In the genomic region with DNA sequence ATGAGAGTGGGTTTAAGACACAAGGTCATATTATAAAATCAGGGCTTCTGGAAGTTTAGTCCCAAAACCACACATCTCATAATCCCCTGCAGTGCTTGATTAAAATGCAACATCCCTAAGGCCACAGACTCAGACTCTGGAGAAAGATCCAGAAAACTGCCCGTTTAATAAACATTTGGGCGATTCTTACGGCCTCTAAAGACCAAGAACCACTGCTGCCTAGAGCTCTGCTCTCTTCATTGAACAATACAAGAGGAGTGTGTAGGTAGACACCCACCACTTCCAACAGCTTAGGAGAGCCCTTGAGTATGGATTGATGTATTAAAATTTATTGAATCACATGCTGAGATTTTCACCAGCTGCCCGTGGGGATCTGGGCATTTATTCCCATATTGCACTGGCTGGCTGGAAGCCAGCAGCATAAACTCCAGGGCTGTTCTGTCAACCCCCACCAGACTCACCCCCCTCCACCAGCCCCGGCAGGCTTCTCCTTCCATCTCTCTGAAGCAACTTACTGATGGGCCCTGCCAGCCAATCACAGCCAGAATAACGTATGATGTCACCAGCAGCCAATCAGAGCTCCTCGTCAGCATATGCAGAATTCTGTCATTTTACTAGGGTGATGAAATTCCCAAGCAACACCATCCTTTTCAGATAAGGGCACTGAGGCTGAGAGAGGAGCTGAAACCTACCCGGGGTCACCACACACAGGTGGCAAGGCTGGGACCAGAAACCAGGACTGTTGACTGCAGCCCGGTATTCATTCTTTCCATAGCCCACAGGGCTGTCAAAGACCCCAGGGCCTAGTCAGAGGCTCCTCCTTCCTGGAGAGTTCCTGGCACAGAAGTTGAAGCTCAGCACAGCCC, we compare ENCODE assay signal across 9 cellular contexts. TPM values are rescaled to one million over a fixed set of nuclear protein-coding genes. Genes with fewer than 3 reads are reported as not detected.
DNase-seq lines count a peak whose midpoint lies in the region; ATAC-seq, FAIRE-seq and TF ChIP-seq lines count a peak whose summit lies in the region.
"Had no signal": no experiment of that assay in that cellular context is flagged by ENCODE, and none has a peak within 500 bp of the region (broad histone marks: within the 10 kb centered on the region; RNA-seq: fewer than 3 reads in every experiment).

No MANE protein-coding gene starts in this region.

- H3K27ac Mint-ChIP-seq in stimulated activated effector memory CD8-positive, alpha-beta T cell treated with anti-CD3 and anti-CD28 coated beads, Interleukin-12 subunit alpha, Interleukin-12 subunit beta, amount 100 ng/mL, for 72 hours = no peak overlapping the region
- H3K27ac Mint-ChIP-seq: stimulated activated naive B cell treated with anti-CD40 and anti-IgM and Interleukin-4, amounts not matched to agents 10 μg/mL and 1 μg/mL and 100 μg/mL, for 72 hours had no signal

- H3K9me3 ChIP-seq in GM23248 (ENCODE audit: low read depth) (no peaks in the 10 kb centered on the region), GM12878 (replicated peaks; ENCODE audit: control insufficient read depth, insufficient read depth, low read length) (no peaks in the 10 kb centered on the region)

- CTCF ChIA-PET in GM12878 (lab: Yijun Ruan, JAX) = interaction anchor here (1.0 to 8.2 kb wide), 9 partner anchors 12 to 163 kb away, joined by 3 to 188 read pairs (median 37); a partner anchor contains a TSS

- RAD21 ChIA-PET in GM12878 (lab: Charles Lee; ENCODE audit: unreplicated experiment) = interaction anchor here (1.0 to 7.3 kb wide), 3 partner anchors 52 to 153 kb away, joined by 5 to 96 read pairs (median 58); no protein-coding TSS in a partner anchor

- intact Hi-C loops in GM12878 (cut with micrococcal nuclease; ENCODE audit: unreplicated experiment) = no loop called here

- H4K20me1 ChIP-seq in GM23248 (ENCODE audit: insufficient read depth) = no peaks in the 10 kb centered on the region
- no peaks in the 10 kb centered on the region for H4K20me1 ChIP-seq in GM12878 (ENCODE audit: control insufficient read depth, insufficient read depth)

- no TSS peak for BruUV-seq in GM12878 (replicated peaks; lab: Mats Ljungman, UMichigan)

- peak; percentile 27 for FAIRE-seq in GM12878 (lab: Jason Lieb, UNC)

- H3K27ac ChIP-seq in GM23248 = peak overlapping the region; percentile 75
- no peak overlapping the region for H3K27ac ChIP-seq in GM12878 (ENCODE audit: control insufficient read depth, insufficient read depth)

- in situ Hi-C loops in ACHN (cut with HindIII; ENCODE audit: low pct_ligation_motif_present, low pct_unique_long_range_greater_than_20kb, low sequenced_read_pairs) = no loop called here
- in situ Hi-C loops in GM23248 (cut with MboI) = loop anchor here (10.0 kb wide), 1 partner anchor 65 kb away; no protein-coding TSS in a partner anchor
- in situ Hi-C loops in GM12878 (cut with MboI) = no loop called here

- TF ChIP-seq POLR2A in GM12878 (IDR thresholded peaks at IDR 0.05; ENCODE audit: low read depth, low read length) = no peak

- no peaks in the 10 kb centered on the region for H3K4me1 Mint-ChIP-seq in stimulated activated effector memory CD8-positive, alpha-beta T cell treated with anti-CD3 and anti-CD28 coated beads, Interleukin-12 subunit alpha, Interleukin-12 subunit beta, amount 100 ng/mL, for 72 hours
- H3K4me1 Mint-ChIP-seq in activated T-cell treated with anti-CD3 and anti-CD28 coated beads, Interleukin-2, amount 50 U/mL, for 4 hours (ENCODE audit: low read depth) = peaks cover 3% of the 10 kb centered on the region

- H3K9ac ChIP-seq in GM23248 = peak overlapping the region; percentile 69
- no peak overlapping the region for H3K9ac ChIP-seq in GM12878 (ENCODE audit: control insufficient read depth, insufficient read depth, low read length)

- H3K4me2 ChIP-seq in GM23248 (ENCODE audit: unreplicated experiment) (peak overlapping the region; percentile 46), GM12878 (ENCODE audit: control insufficient read depth, insufficient read depth) (no peak overlapping the region)

- H3F3A ChIP-seq in GM23248 (ENCODE audit: insufficient read depth) = peaks cover 6% of the 10 kb centered on the region

- H3K79me2 ChIP-seq in GM23248 (ENCODE audit: insufficient read depth) (no peaks in the 10 kb centered on the region), GM12878 (ENCODE audit: control insufficient read depth, insufficient read depth, low read length) (no peaks in the 10 kb centered on the region)

- peaks cover 9% of the 10 kb centered on the region for H3K27me3 Mint-ChIP-seq in activated T-cell treated with anti-CD3 and anti-CD28 coated beads, Interleukin-2, amount 50 U/mL, for 4 hours (ENCODE audit: low read depth)

- H3K4me3 ChIP-seq in GM23248 = no peak overlapping the region
- H3K4me3 ChIP-seq in GM12878 = no peak overlapping the region

- no peaks in the 10 kb centered on the region for H3K9me3 Mint-ChIP-seq in stimulated activated effector memory CD8-positive, alpha-beta T cell treated with anti-CD3 and anti-CD28 coated beads, Interleukin-12 subunit alpha, Interleukin-12 subunit beta, amount 100 ng/mL, for 72 hours
- H3K9me3 Mint-ChIP-seq in activated T-cell treated with anti-CD3 and anti-CD28 coated beads, Interleukin-2, amount 50 U/mL, for 4 hours = no peaks in the 10 kb centered on the region
- H3K9me3 Mint-ChIP-seq: stimulated activated naive B cell treated with anti-CD40 and anti-IgM and Interleukin-4, amounts not matched to agents 10 μg/mL and 1 μg/mL and 100 μg/mL, for 72 hours had no signal

- no peak for TF ChIP-seq CTCF in GM12878 (IDR thresholded peaks at IDR 0.05 in 2 of 3, conservative IDR thresholded peaks at IDR 0.05 in 1 of 3; ENCODE audit: control insufficient read depth in 2 of 3, extremely low read depth in 1 of 3, insufficient read depth in 1 of 3, low read depth in 3 of 3, low read length in 3 of 3)

- peak; percentile 66 for ATAC-seq in GM12878
- peak; percentile 35 for ATAC-seq in stimulated activated effector memory CD8-positive, alpha-beta T cell treated with anti-CD3 and anti-CD28 coated beads, Interleukin-12 subunit alpha, Interleukin-12 subunit beta, amount 100 ng/mL, for 72 hours
- ATAC-seq in activated T-cell treated with anti-CD3 and anti-CD28 coated beads, Interleukin-2, amount 50 U/mL, for 4 hours = no peak

- SMC1A ChIA-PET in GM12878 (lab: Charles Lee; ENCODE audit: uncharacterized antibody, unreplicated experiment) = interaction anchor here (1.0 to 7.1 kb wide), 8 partner anchors 19 to 159 kb away, joined by 3 to 86 read pairs (median 14); a partner anchor contains a TSS

- H3K4me3 Mint-ChIP-seq in stimulated activated effector memory CD8-positive, alpha-beta T cell treated with anti-CD3 and anti-CD28 coated beads, Interleukin-12 subunit alpha, Interleukin-12 subunit beta, amount 100 ng/mL, for 72 hours = no peak overlapping the region
- no peak overlapping the region for H3K4me3 Mint-ChIP-seq in activated T-cell treated with anti-CD3 and anti-CD28 coated beads, Interleukin-2, amount 50 U/mL, for 4 hours
- H3K4me3 Mint-ChIP-seq: stimulated activated naive B cell treated with anti-CD40 and anti-IgM and Interleukin-4, amounts not matched to agents 10 μg/mL and 1 μg/mL and 100 μg/mL, for 72 hours had no signal

- peak overlapping the region; percentile 61 for H2AFZ ChIP-seq in GM23248
- no peak overlapping the region for H2AFZ ChIP-seq in GM12878 (ENCODE audit: control insufficient read depth, low read depth, low read length)

- H3K4me1 ChIP-seq in GM23248 (ENCODE audit: insufficient read depth) (peaks cover 22% of the 10 kb centered on the region), GM12878 (ENCODE audit: control insufficient read depth, insufficient read depth, low read length) (no peaks in the 10 kb centered on the region)

- H3K36me3 Mint-ChIP-seq in stimulated activated effector memory CD8-positive, alpha-beta T cell treated with anti-CD3 and anti-CD28 coated beads, Interleukin-12 subunit alpha, Interleukin-12 subunit beta, amount 100 ng/mL, for 72 hours = no peaks in the 10 kb centered on the region
- H3K36me3 Mint-ChIP-seq in activated T-cell treated with anti-CD3 and anti-CD28 coated beads, Interleukin-2, amount 50 U/mL, for 4 hours (ENCODE audit: insufficient read depth) = no peaks in the 10 kb centered on the region
- H3K36me3 Mint-ChIP-seq: stimulated activated naive B cell treated with anti-CD40 and anti-IgM and Interleukin-4, amounts not matched to agents 10 μg/mL and 1 μg/mL and 100 μg/mL, for 72 hours had no signal

- no peak for TF ChIP-seq RAD21 in GM12878 (IDR thresholded peaks at IDR 0.05; ENCODE audit: insufficient read depth, low read depth, low read length)

- H3K27me3 ChIP-seq in GM23248 (replicated peaks; ENCODE audit: insufficient read depth) (no peaks in the 10 kb centered on the region), GM12878 (replicated peaks in 1 of 2; ENCODE audit: control insufficient read depth in 2 of 2, insufficient read depth in 2 of 2, low read length in 1 of 2) (no peaks in the 10 kb centered on the region; a peak in 1 of 4 replicates)

- H3K36me3 ChIP-seq in GM23248 (ENCODE audit: low read depth) = no peaks in the 10 kb centered on the region
- no peaks in the 10 kb centered on the region for H3K36me3 ChIP-seq in GM12878 (ENCODE audit: control insufficient read depth in 2 of 2, insufficient read depth in 2 of 2, low read length in 1 of 2)

- POLR2A ChIA-PET in GM12878 (lab: Charles Lee) = interaction anchor here (1.2 kb wide), 1 partner anchor 152 kb away, joined by 4 read pairs; no protein-coding TSS in a partner anchor

- 20 to 25% methylated on average over 9 of the region's 9 CpGs for WGBS in GM23248 (ENCODE audit: low coverage in 1 of 2, low lambda C conversion rate in 2 of 2, missing lambda C conversion rate in 2 of 2), 2 experiments
- 49% methylated on average over 9 of the region's 9 CpGs for WGBS in GM12878 (ENCODE audit: insufficient coverage, insufficient replicate concordance, low lambda C conversion rate, missing lambda C conversion rate)

- DNase-seq in ACHN (peak; percentile 53), GM23248 (peak; percentile 93), NCI-H2227 treated with DMSO at 0.1 percent for 48 hours (lab: John Stamatoyannopoulos, UW) (peak; percentile 96), GM12878 (ENCODE audit: low read depth, low spot score) (no peak), iPS-NIHi11 (ENCODE audit: low spot score) (peak; percentile 94), T-helper 9 cell (no peak)
- no peak for DNase-seq in stimulated activated effector memory CD8-positive, alpha-beta T cell treated with anti-CD3 and anti-CD28 coated beads, Interleukin-12 subunit alpha, Interleukin-12 subunit beta, amount 100 ng/mL, for 72 hours (ENCODE audit: low spot score in 2 of 2)
- DNase-seq in activated T-cell treated with anti-CD3 and anti-CD28 coated beads, Interleukin-2, amount 50 U/mL, for 4 hours = no peak
- DNase-seq: stimulated activated naive B cell treated with anti-CD40 and anti-IgM and Interleukin-4, amounts not matched to agents 10 μg/mL and 1 μg/mL and 100 μg/mL, for 72 hours had no signal

- TF ChIP-seq EP300 in GM12878 (IDR thresholded peaks at IDR 0.05; ENCODE audit: borderline replicate concordance in 1 of 2, control insufficient read depth in 1 of 2, low read depth in 2 of 2, low read length in 2 of 2) = no peak

- no peaks in the 10 kb centered on the region for H3K9me2 ChIP-seq in GM23248 (ENCODE audit: insufficient read depth)

RNA-seq across cellular contexts. Expression of a gene that starts 0.7 kb away (rescaled TPM):
- total RNA-seq in GM23248 (2014; rRNA removed; shearing (Covaris generic)) = 4.7 and 5.1 TPM in 2 replicates
- polyA plus RNA-seq in GM23248 (2016; fragmentation: Nextera tagmentation; extraction: Ambion mirVana) (3.1 and 3.9 TPM in 2 replicates), GM12878 (2011; rRNA removed) (0.12 and 0.15 TPM in 2 replicates), GM12878 (2014; fragmentation: Illumina TruSeq; extraction: Trizol) (0.03 and 0.25 TPM in 2 replicates), GM12878 (2014; fragmentation: Nextera tagmentation; extraction: Ambion mirVana) (under 1 TPM; 0.34 to 0.44 TPM), GM12878 (2014; rRNA removed) (0.05 TPM in 1 of 2 replicates, not detected in the other), GM12878 (2016; fragmentation: Nextera tagmentation; extraction: Ambion mirVana) (1 to 10 TPM; 2.4 to 3.4 TPM)
- total RNA-seq in GM12878 (2013; cell fraction: nucleolus; rRNA removed) = 0.08 TPM in 1 of 2 replicates, not detected in the other
- total RNA-seq in GM12878 (2014; rRNA removed) (0.06 TPM in 1 of 2 replicates, not detected in the other), GM12878 (2014; rRNA removed; fragmentation: Illumina TruSeq; extraction: Trizol) (0.05 TPM in 1 of 2 replicates, not detected in the other), GM12878 (2021) (0.08 and 0.13 TPM in 2 replicates)
- 1.4 TPM for polyA plus RNA-seq in GM12878 (2011; ENCODE audit: low read depth)
- polyA plus RNA-seq in GM12878 (2011; cell fraction: cytosol; rRNA removed) = 0.13 and 0.18 TPM in 2 replicates
- polyA plus RNA-seq in GM12878 (2011; cell fraction: nucleus; rRNA removed) = 0.38 and 1.1 TPM in 2 replicates
- polyA plus RNA-seq in GM12878 (2012) = 1.7 and 2.0 TPM in 2 replicates
- 0.15 TPM in 1 of 2 replicates, not detected in the other for polyA minus RNA-seq in GM12878 (2011; rRNA and poly(A)+ RNA removed)
- polyA minus RNA-seq in GM12878 (2011; cell fraction: cytosol; rRNA and poly(A)+ RNA removed) = not detected in 2 replicates
- 0.29 and 0.36 TPM in 2 replicates for polyA minus RNA-seq in GM12878 (2011; cell fraction: nucleus; rRNA and poly(A)+ RNA removed)
- total RNA-seq in activated T-cell treated with anti-CD3 and anti-CD28 coated beads, Interleukin-2, amount 50 U/mL, for 4 hours = not detected

RNA-seq across cellular contexts. Expression of a gene that starts 18.0 kb away (rescaled TPM):
- 393 and 473 TPM in 2 replicates for total RNA-seq in GM23248 (2014; rRNA removed; shearing (Covaris generic))
- polyA plus RNA-seq in GM23248 (2016; fragmentation: Nextera tagmentation; extraction: Ambion mirVana) (10,305 and 10,611 TPM in 2 replicates), GM12878 (2011; rRNA removed) (264 and 289 TPM in 2 replicates), GM12878 (2014; fragmentation: Illumina TruSeq; extraction: Trizol) (1,926 and 2,341 TPM in 2 replicates), GM12878 (2014; fragmentation: Nextera tagmentation; extraction: Ambion mirVana) (100 to 1,000 TPM; 295 to 816 TPM), GM12878 (2014; rRNA removed) (1,103 and 1,222 TPM in 2 replicates), GM12878 (2016; fragmentation: Nextera tagmentation; extraction: Ambion mirVana) (1,000 to 10,000 TPM; 3,902 to 4,154 TPM)
- 115 and 127 TPM in 2 replicates for total RNA-seq in GM12878 (2013; cell fraction: nucleolus; rRNA removed)
- total RNA-seq in GM12878 (2014; rRNA removed) (320 and 399 TPM in 2 replicates), GM12878 (2014; rRNA removed; fragmentation: Illumina TruSeq; extraction: Trizol) (578 and 593 TPM in 2 replicates), GM12878 (2021) (1,394 and 1,396 TPM in 2 replicates)
- polyA plus RNA-seq in GM12878 (2011; ENCODE audit: low read depth) = 1,541 TPM
- 284 and 460 TPM in 2 replicates for polyA plus RNA-seq in GM12878 (2011; cell fraction: cytosol; rRNA removed)
- polyA plus RNA-seq in GM12878 (2011; cell fraction: nucleus; rRNA removed) = 213 and 242 TPM in 2 replicates
- polyA plus RNA-seq in GM12878 (2012) = 1,271 and 1,848 TPM in 2 replicates
- polyA minus RNA-seq in GM12878 (2011; rRNA and poly(A)+ RNA removed) = 295 and 348 TPM in 2 replicates
- 295 and 305 TPM in 2 replicates for polyA minus RNA-seq in GM12878 (2011; cell fraction: cytosol; rRNA and poly(A)+ RNA removed)
- polyA minus RNA-seq in GM12878 (2011; cell fraction: nucleus; rRNA and poly(A)+ RNA removed) = 59.0 and 79.8 TPM in 2 replicates
- total RNA-seq in activated T-cell treated with anti-CD3 and anti-CD28 coated beads, Interleukin-2, amount 50 U/mL, for 4 hours = 100 to 1,000 TPM; 351 to 505 (median 363) TPM

RNA-seq across cellular contexts. Expression of a gene that starts 32.0 kb away (rescaled TPM):
- total RNA-seq in GM23248 (2014; rRNA removed; shearing (Covaris generic)) = 6.6 and 7.5 TPM in 2 replicates
- 2.8 and 3.3 TPM in 2 replicates for polyA plus RNA-seq in GM23248 (2016; fragmentation: Nextera tagmentation; extraction: Ambion mirVana)
- total RNA-seq in GM12878 (2013; cell fraction: nucleolus; rRNA removed) = not detected in 2 replicates
- not detected in 2 replicates for total RNA-seq in GM12878 (2014; rRNA removed)
- total RNA-seq in GM12878 (2014; rRNA removed; fragmentation: Illumina TruSeq; extraction: Trizol) = not detected in 2 replicates
- total RNA-seq in GM12878 (2021) = 0.11 TPM in 1 of 2 replicates, not detected in the other
- polyA plus RNA-seq in GM12878 (2011; ENCODE audit: low read depth) = not detected
- polyA plus RNA-seq in GM12878 (2011; rRNA removed) = not detected in 2 replicates
- polyA plus RNA-seq in GM12878 (2011; cell fraction: cytosol; rRNA removed) = 0.04 TPM in 1 of 2 replicates, not detected in the other
- not detected in 2 replicates for polyA plus RNA-seq in GM12878 (2011; cell fraction: nucleus; rRNA removed)
- 0.07 TPM in 1 of 2 replicates, not detected in the other for polyA plus RNA-seq in GM12878 (2012)
- not detected in 2 replicates for polyA plus RNA-seq in GM12878 (2014; fragmentation: Illumina TruSeq; extraction: Trizol)
- not detected for polyA plus RNA-seq in GM12878 (2014; fragmentation: Nextera tagmentation; extraction: Ambion mirVana)
- 0.04 TPM in 1 of 2 replicates, not detected in the other for polyA plus RNA-seq in GM12878 (2014; rRNA removed)
- polyA plus RNA-seq in GM12878 (2016; fragmentation: Nextera tagmentation; extraction: Ambion mirVana) = not detected
- polyA minus RNA-seq in GM12878 (2011; rRNA and poly(A)+ RNA removed) = not detected in 2 replicates
- polyA minus RNA-seq in GM12878 (2011; cell fraction: cytosol; rRNA and poly(A)+ RNA removed) = 1.1 TPM in 1 of 2 replicates, not detected in the other
- not detected in 2 replicates for polyA minus RNA-seq in GM12878 (2011; cell fraction: nucleus; rRNA and poly(A)+ RNA removed)
- total RNA-seq in activated T-cell treated with anti-CD3 and anti-CD28 coated beads, Interleukin-2, amount 50 U/mL, for 4 hours = 1 to 10 TPM in 1 of 3 donors, under 1 TPM in 1, not detected in 1; 0.15 to 1.4 TPM

RNA-seq across cellular contexts. Expression of a gene that starts 58.1 kb away (rescaled TPM):
- total RNA-seq in GM23248 (2014; rRNA removed; shearing (Covaris generic)) = 203 and 272 TPM in 2 replicates
- polyA plus RNA-seq in GM23248 (2016; fragmentation: Nextera tagmentation; extraction: Ambion mirVana) (124 and 135 TPM in 2 replicates), GM12878 (2011; rRNA removed) (3.9 and 7.5 TPM in 2 replicates), GM12878 (2014; fragmentation: Illumina TruSeq; extraction: Trizol) (2.3 and 4.2 TPM in 2 replicates), GM12878 (2014; fragmentation: Nextera tagmentation; extraction: Ambion mirVana) (under 1 TPM; 0.23 to 0.44 TPM), GM12878 (2014; rRNA removed) (6.8 and 8.1 TPM in 2 replicates), GM12878 (2016; fragmentation: Nextera tagmentation; extraction: Ambion mirVana) (1 to 10 TPM; 1.4 to 4.2 TPM)
- total RNA-seq in GM12878 (2013; cell fraction: nucleolus; rRNA removed) = 30.8 and 34.8 TPM in 2 replicates
- total RNA-seq in GM12878 (2014; rRNA removed) (7.2 and 9.3 TPM in 2 replicates), GM12878 (2014; rRNA removed; fragmentation: Illumina TruSeq; extraction: Trizol) (2.3 and 3.2 TPM in 2 replicates), GM12878 (2021) (5.7 and 7.7 TPM in 2 replicates)
- polyA plus RNA-seq in GM12878 (2011; ENCODE audit: low read depth) = 2.6 TPM
- polyA plus RNA-seq in GM12878 (2011; cell fraction: cytosol; rRNA removed) = 8.7 and 13.3 TPM in 2 replicates
- 80.2 and 98.8 TPM in 2 replicates for polyA plus RNA-seq in GM12878 (2011; cell fraction: nucleus; rRNA removed)
- 6.8 and 7.1 TPM in 2 replicates for polyA plus RNA-seq in GM12878 (2012)
- polyA minus RNA-seq in GM12878 (2011; rRNA and poly(A)+ RNA removed) = 4.1 and 9.9 TPM in 2 replicates
- 4.9 and 6.8 TPM in 2 replicates for polyA minus RNA-seq in GM12878 (2011; cell fraction: cytosol; rRNA and poly(A)+ RNA removed)
- polyA minus RNA-seq in GM12878 (2011; cell fraction: nucleus; rRNA and poly(A)+ RNA removed) = 6.8 and 9.2 TPM in 2 replicates
- total RNA-seq in activated T-cell treated with anti-CD3 and anti-CD28 coated beads, Interleukin-2, amount 50 U/mL, for 4 hours = 1 to 10 TPM; 2.6 to 4.1 (median 2.8) TPM

Comparison
In these comparisons a context has a peak if more than half of its experiments do, and no peak if none do; other contexts are left out.
1. DNase-seq: peak in ACHN (single experiment), GM23248 (single experiment), NCI-H2227 treated with DMSO at 0.1 percent for 48 hours (single experiment) and iPS-NIHi11 (single experiment); none in GM12878 (single experiment), stimulated activated effector memory CD8-positive, alpha-beta T cell treated with anti-CD3 and anti-CD28 coated beads, Interleukin-12 subunit alpha, Interleukin-12 subunit beta, amount 100 ng/mL, for 72 hours (0 of 2), activated T-cell treated with anti-CD3 and anti-CD28 coated beads, Interleukin-2, amount 50 U/mL, for 4 hours (single experiment) and T-helper 9 cell (single experiment).
2. ATAC-seq: peak in GM12878 (single experiment) and stimulated activated effector memory CD8-positive, alpha-beta T cell treated with anti-CD3 and anti-CD28 coated beads, Interleukin-12 subunit alpha, Interleukin-12 subunit beta, amount 100 ng/mL, for 72 hours (single experiment); none in activated T-cell treated with anti-CD3 and anti-CD28 coated beads, Interleukin-2, amount 50 U/mL, for 4 hours (0 of 2).